In the genomic region with DNA sequence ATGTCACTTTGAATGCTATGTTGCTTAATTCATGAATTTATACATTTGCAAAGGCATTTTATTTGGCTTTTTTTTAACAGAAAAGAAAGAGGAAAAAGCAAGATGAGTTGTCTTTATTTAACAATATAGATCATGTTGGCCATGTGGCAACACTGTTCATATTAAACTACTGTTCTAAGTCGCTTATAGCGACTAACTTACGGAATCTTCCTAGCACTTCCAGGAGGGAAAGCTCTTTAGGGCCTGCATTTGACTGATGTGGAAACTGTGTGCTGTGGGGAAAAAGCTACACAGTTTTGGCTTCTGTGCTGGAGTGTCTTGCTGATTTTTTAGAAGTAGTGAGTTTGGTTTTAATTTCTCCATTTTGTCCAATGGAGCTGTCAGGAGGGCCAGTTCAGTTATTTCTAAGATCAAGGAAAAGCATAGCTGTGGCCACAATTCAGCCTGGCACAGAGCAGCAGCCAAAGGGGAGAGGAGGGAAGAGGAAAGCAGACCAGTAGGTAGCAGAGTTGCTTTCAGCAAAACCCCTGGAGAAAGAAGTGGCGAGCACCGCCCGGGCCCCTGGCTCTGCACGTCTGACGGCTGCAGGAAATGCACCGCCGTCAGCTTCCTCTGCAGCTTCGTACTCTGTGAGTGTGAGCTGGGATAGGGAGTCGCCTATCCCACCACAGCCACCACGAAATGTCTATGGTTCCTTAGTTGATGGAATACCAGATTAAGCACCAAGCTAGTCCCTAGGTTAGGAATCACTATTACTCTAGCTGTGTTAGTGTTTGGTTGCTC, we compare ENCODE assay signal across 8 cellular contexts.
A peak's percentile ranks its signal among the peaks of the same experiment; 100 is the strongest.
DNase-seq lines count a peak whose midpoint lies in the region; ATAC-seq and TF ChIP-seq lines count a peak whose summit lies in the region.

No MANE protein-coding gene starts in this region.

- TF ChIP-seq CTCF in endothelial cell (IDR thresholded peaks at IDR 0.05; ENCODE audit: unreplicated experiment) = no peak
- no peak for TF ChIP-seq CTCF in spleen (IDR thresholded peaks at IDR 0.05 in 8 of 11, conservative IDR thresholded peaks at IDR 0.05 in 3 of 11)

- no peaks in the 10 kb centered on the region for H3K9me3 Mint-ChIP-seq in endothelial cell (ENCODE audit: unreplicated experiment)

- no peaks in the 10 kb centered on the region for H3K9me3 ChIP-seq in spleen

- peaks cover 0 to 44% (median 3%) of the 10 kb centered on the region in 6 donors for H3K36me3 ChIP-seq in spleen

- peaks cover 13% of the 10 kb centered on the region for H3K27me3 Mint-ChIP-seq in endothelial cell (ENCODE audit: unreplicated experiment)

- H3K36me3 Mint-ChIP-seq in endothelial cell (ENCODE audit: low read depth, unreplicated experiment) = peaks cover 34% of the 10 kb centered on the region

- ATAC-seq in GM21515 (IDR thresholded peaks at IDR 0.05; ENCODE audit: unreplicated experiment) (peak; percentile 23), HG02973 (IDR thresholded peaks at IDR 0.05; ENCODE audit: unreplicated experiment) (no peak), HG02571 (IDR thresholded peaks at IDR 0.05; ENCODE audit: unreplicated experiment) (no peak)

- no peaks in the 10 kb centered on the region for H3K27me3 ChIP-seq in spleen (replicated peaks in 1 of 7)

- WGBS in spleen, 5 donors = 23 to 42% (median 30%) methylated on average over 13 of the region's 13 CpGs

- peak overlapping the region; percentile 49 for H3K4me3 Mint-ChIP-seq in endothelial cell (ENCODE audit: unreplicated experiment)

- H3K27ac Mint-ChIP-seq in endothelial cell (ENCODE audit: unreplicated experiment) = peak overlapping the region; percentile 98

- intact Hi-C loops in spleen (cut with DNase I; ENCODE audit: low total_unique reads) = no loop called here

- H3K4me3 ChIP-seq in spleen = peak overlapping the region in 2 of 8 donors; percentile 29 to 51

- H3K27ac ChIP-seq in spleen = peak overlapping the region in 6 of 8 donors; percentile 23 to 83 (median 76)

- H3K4me1 ChIP-seq in spleen = peaks cover 38 to 99% (median 82%) of the 10 kb centered on the region in 6 donors

- DNase-seq in MV-4-11 (lab: John Stamatoyannopoulos, UW) (peak; percentile 17), endothelial cell (ENCODE audit: low spot score) (peak; percentile 64), spleen (peak; percentile 89), NCI-H1436 (lab: John Stamatoyannopoulos, UW) (no peak), iPS-NIHi11 (ENCODE audit: low spot score) (no peak)

- H3K4me1 Mint-ChIP-seq in endothelial cell (ENCODE audit: unreplicated experiment) = peaks cover 74% of the 10 kb centered on the region

- TF ChIP-seq POLR2A in spleen (IDR thresholded peaks at IDR 0.05) = no peak

Comparison
In these comparisons a context has a peak if more than half of its experiments do, and no peak if none do; other contexts are left out.
1. DNase-seq: peak in MV-4-11 (single experiment), endothelial cell (single experiment) and spleen (single experiment); none in NCI-H1436 (single experiment) and iPS-NIHi11 (single experiment).